8 cellular contexts compared by ENCODE assay signal in genomic region chr4:173370477-173371291, GRCh38. TPM values are rescaled to one million over a fixed set of nuclear protein-coding genes. Genes with fewer than 3 reads are reported as not detected.
DNase-seq lines count a peak whose midpoint lies in the region; ATAC-seq and TF ChIP-seq lines count a peak whose summit lies in the region.

Gene SAP30, plus strand, starts transcription at chr4:173370954. Its CDS starts 229 bp downstream, at chr4:173371183.

- no peak for TF ChIP-seq EP300 in SK-N-SH (IDR thresholded peaks at IDR 0.05; ENCODE audit: borderline replicate concordance in 1 of 2, low read depth in 1 of 2, low read length in 1 of 2)

- WGBS in SK-N-SH (ENCODE audit: low lambda C conversion rate) = 0% methylated on average over 38 of the region's 72 CpGs

- peak within 1 kb of the TSS; percentile 91 to 94 for H3K27ac ChIP-seq in SK-N-SH (ENCODE audit: low read depth in 2 of 2, low read length in 1 of 2)

- H3F3A ChIP-seq in SK-N-SH (replicated peaks; ENCODE audit: insufficient read depth) = peaks cover 35% of the 10 kb centered on the region

- peak; percentile 96 for DNase-seq in GM04504 (ENCODE audit: low read depth)
- peak; percentile 93 for DNase-seq in NCI-H1048 (lab: John Stamatoyannopoulos, UW)
- DNase-seq in SK-N-SH = peak; percentile 98
- DNase-seq in activated naive CD4-positive, alpha-beta T cell treated with anti-CD3 and anti-CD28 coated beads, Interleukin-2, amount 50 U/mL, for 16 hours = peak; percentile 96
- peak; percentile 96 for DNase-seq in germinal center (ENCODE audit: low spot score)
- DNase-seq in non-pigmented ciliary epithelial cell (ENCODE audit: low read depth) = peak; percentile 89
- DNase-seq in superior temporal gyrus (ENCODE audit: extremely low spot score) = peak; percentile 96

- H3K9me2 ChIP-seq in SK-N-SH = no peaks in the 10 kb centered on the region

- no peak for TF ChIP-seq RAD21 in SK-N-SH (IDR thresholded peaks at IDR 0.05; ENCODE audit: low read length)

- H3K79me2 ChIP-seq in SK-N-SH (ENCODE audit: insufficient read depth) = peaks cover 51% of the 10 kb centered on the region

- H3K4me1 ChIP-seq in SK-N-SH (ENCODE audit: control insufficient read depth in 1 of 2, insufficient read depth in 2 of 2, low read depth in 1 of 2, low read length in 1 of 2) = peaks cover 6 to 18% of the 10 kb centered on the region in 2 experiments

- peaks cover 3 to 7% of the 10 kb centered on the region in 2 experiments for H3K36me3 ChIP-seq in SK-N-SH (replicated peaks in 1 of 2; ENCODE audit: control insufficient read depth in 1 of 2, insufficient read depth in 2 of 2, low read length in 1 of 2)

- no peaks in the 10 kb centered on the region for H3K27me3 ChIP-seq in SK-N-SH (ENCODE audit: insufficient read depth)

- H3K9me3 ChIP-seq in SK-N-SH = no peaks in the 10 kb centered on the region

- no peaks in the 10 kb centered on the region for H4K20me1 ChIP-seq in SK-N-SH (ENCODE audit: insufficient read depth)

- POLR2A ChIA-PET in SK-N-SH (lab: Yijun Ruan, JAX) = interaction anchor here (1.0 to 3.8 kb wide), 8 partner anchors 33 to 782 kb away, joined by 3 to 69 read pairs (median 3); partner anchors contain the start of gene HMGB2

- CTCF ChIA-PET in SK-N-SH (lab: Yijun Ruan, JAX) = interaction anchor here (0.8 to 2.8 kb wide), 6 partner anchors 15 to 357 kb away, joined by 3 to 8 read pairs (median 4); no protein-coding TSS in a partner anchor

- H2AFZ ChIP-seq in SK-N-SH (ENCODE audit: low read depth) = peak within 1 kb of the TSS; percentile 91

- peak within 1 kb of the TSS; percentile 92 to 94 for H3K4me3 ChIP-seq in SK-N-SH (ENCODE audit: low read depth in 2 of 2, low read length in 1 of 2)

- peak within 1 kb of the TSS; percentile 88 for H3K9ac ChIP-seq in SK-N-SH

- ATAC-seq in HG02571 (IDR thresholded peaks at IDR 0.05; ENCODE audit: unreplicated experiment) = peak; percentile 74

- TF ChIP-seq CTCF in SK-N-SH (IDR thresholded peaks at IDR 0.05) = no peak

- H3K4me2 ChIP-seq in SK-N-SH = peak within 1 kb of the TSS; percentile 78

TF ChIP-seq in SK-N-SH, 30 proteins besides CTCF, POLR2A, EP300 and RAD21:
- TF ChIP-seq TAF1 (IDR thresholded peaks at IDR 0.05; ENCODE audit: borderline replicate concordance, low read depth, low read length) = peak; percentile 65; the same call in 1 of the 2 replicates
- TF ChIP-seq RCOR1 (IDR thresholded peaks at IDR 0.05; ENCODE audit: low read length) = no peak
- no peak for TF ChIP-seq GATA2 (CRISPR knock-in tag; IDR thresholded peaks at IDR 0.05)
- peak; percentile 96 for TF ChIP-seq MXI1 (IDR thresholded peaks at IDR 0.05; ENCODE audit: low read depth, low read length)
- no peak for TF ChIP-seq EZH2phosphoT487 (IDR thresholded peaks at IDR 0.05; ENCODE audit: borderline replicate concordance, low read depth)
- TF ChIP-seq, protein P1, sequence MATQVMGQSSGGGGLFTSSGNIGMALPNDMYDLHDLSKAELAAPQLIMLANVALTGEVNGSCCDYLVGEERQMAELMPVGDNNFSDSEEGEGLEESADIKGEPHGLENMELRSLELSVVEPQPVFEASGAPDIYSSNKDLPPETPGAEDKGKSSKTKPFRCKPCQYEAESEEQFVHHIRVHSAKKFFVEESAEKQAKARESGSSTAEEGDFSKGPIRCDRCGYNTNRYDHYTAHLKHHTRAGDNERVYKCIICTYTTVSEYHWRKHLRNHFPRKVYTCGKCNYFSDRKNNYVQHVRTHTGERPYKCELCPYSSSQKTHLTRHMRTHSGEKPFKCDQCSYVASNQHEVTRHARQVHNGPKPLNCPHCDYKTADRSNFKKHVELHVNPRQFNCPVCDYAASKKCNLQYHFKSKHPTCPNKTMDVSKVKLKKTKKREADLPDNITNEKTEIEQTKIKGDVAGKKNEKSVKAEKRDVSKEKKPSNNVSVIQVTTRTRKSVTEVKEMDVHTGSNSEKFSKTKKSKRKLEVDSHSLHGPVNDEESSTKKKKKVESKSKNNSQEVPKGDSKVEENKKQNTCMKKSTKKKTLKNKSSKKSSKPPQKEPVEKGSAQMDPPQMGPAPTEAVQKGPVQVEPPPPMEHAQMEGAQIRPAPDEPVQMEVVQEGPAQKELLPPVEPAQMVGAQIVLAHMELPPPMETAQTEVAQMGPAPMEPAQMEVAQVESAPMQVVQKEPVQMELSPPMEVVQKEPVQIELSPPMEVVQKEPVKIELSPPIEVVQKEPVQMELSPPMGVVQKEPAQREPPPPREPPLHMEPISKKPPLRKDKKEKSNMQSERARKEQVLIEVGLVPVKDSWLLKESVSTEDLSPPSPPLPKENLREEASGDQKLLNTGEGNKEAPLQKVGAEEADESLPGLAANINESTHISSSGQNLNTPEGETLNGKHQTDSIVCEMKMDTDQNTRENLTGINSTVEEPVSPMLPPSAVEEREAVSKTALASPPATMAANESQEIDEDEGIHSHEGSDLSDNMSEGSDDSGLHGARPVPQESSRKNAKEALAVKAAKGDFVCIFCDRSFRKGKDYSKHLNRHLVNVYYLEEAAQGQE (IDR thresholded peaks at IDR 0.05; ENCODE audit: low read depth, low read length) = peak; percentile 84
- TF ChIP-seq GABPA (IDR thresholded peaks at IDR 0.05; ENCODE audit: low read depth) = no peak
- peak; percentile 88 for TF ChIP-seq MAX (IDR thresholded peaks at IDR 0.05; ENCODE audit: low read depth)
- peak; percentile 95 for TF ChIP-seq POLR2AphosphoS5 (IDR thresholded peaks at IDR 0.05; ENCODE audit: low read depth, low read length)
- peak; percentile 76; the same call in 1 of the 2 replicates for TF ChIP-seq USF1 (IDR thresholded peaks at IDR 0.05; ENCODE audit: borderline replicate concordance, low read depth)
- 0 out of 2 replicates have a peak, but pooled peaks have one; percentile 15 for TF ChIP-seq TCF12 (IDR thresholded peaks at IDR 0.05)
- TF ChIP-seq SIN3A (IDR thresholded peaks at IDR 0.05; ENCODE audit: borderline replicate concordance, low read depth, low read length) = peak; percentile 98
- no peak for TF ChIP-seq MEF2A (IDR thresholded peaks at IDR 0.05; ENCODE audit: borderline replicate concordance, low read depth)
- no peak for TF ChIP-seq SMC3 (IDR thresholded peaks at IDR 0.05; ENCODE audit: low read depth, low read length)
- TF ChIP-seq FOXM1 (IDR thresholded peaks at IDR 0.05; ENCODE audit: low read depth) = no peak
- TF ChIP-seq, protein P2, sequence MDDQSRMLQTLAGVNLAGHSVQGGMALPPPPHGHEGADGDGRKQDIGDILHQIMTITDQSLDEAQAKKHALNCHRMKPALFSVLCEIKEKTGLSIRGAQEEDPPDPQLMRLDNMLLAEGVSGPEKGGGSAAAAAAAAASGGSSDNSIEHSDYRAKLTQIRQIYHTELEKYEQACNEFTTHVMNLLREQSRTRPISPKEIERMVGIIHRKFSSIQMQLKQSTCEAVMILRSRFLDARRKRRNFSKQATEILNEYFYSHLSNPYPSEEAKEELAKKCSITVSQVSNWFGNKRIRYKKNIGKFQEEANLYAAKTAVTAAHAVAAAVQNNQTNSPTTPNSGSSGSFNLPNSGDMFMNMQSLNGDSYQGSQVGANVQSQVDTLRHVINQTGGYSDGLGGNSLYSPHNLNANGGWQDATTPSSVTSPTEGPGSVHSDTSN (IDR thresholded peaks at IDR 0.05) = 0 out of 2 replicates have a peak, but pooled peaks have one; percentile 18
- no peak for TF ChIP-seq FOXJ3 (CRISPR knock-in tag; IDR thresholded peaks at IDR 0.05)
- TF ChIP-seq TEAD4 (IDR thresholded peaks at IDR 0.05; ENCODE audit: borderline replicate concordance, insufficient read depth) = no peak
- no peak for TF ChIP-seq NFIC (IDR thresholded peaks at IDR 0.05; ENCODE audit: borderline replicate concordance)
- TF ChIP-seq, protein P3, sequence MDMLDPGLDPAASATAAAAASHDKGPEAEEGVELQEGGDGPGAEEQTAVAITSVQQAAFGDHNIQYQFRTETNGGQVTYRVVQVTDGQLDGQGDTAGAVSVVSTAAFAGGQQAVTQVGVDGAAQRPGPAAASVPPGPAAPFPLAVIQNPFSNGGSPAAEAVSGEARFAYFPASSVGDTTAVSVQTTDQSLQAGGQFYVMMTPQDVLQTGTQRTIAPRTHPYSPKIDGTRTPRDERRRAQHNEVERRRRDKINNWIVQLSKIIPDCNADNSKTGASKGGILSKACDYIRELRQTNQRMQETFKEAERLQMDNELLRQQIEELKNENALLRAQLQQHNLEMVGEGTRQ (IDR thresholded peaks at IDR 0.05; ENCODE audit: borderline replicate concordance, low read depth, low read length) = peak; percentile 27; the same call in 1 of the 2 replicates
- TF ChIP-seq NRF1 (IDR thresholded peaks at IDR 0.05; ENCODE audit: low read depth, low read length) = peak; percentile 90
- peak; percentile 81; the same call in 1 of the 2 replicates for TF ChIP-seq YY1 (IDR thresholded peaks at IDR 0.05; ENCODE audit: low read depth)
TF ChIP-seq in SK-N-SH: peak in this region for 12.

RNA-seq across cellular contexts. Expression of gene SAP30, which starts in this region (rescaled TPM):
- polyA plus RNA-seq in SK-N-SH (2012; rRNA removed) = 16.6 and 19.0 TPM in 2 replicates
- 20.5 and 27.1 TPM in 2 replicates for polyA plus RNA-seq in SK-N-SH (2012; cell fraction: cytosol; rRNA removed)
- polyA plus RNA-seq in SK-N-SH (2012; cell fraction: nucleus; rRNA removed) = 4.9 and 8.8 TPM in 2 replicates

Comparison
In these comparisons a context has a peak if more than half of its experiments do, and no peak if none do; other contexts are left out.
1. Peak in every context shown above with its lines: DNase-seq, ATAC-seq, H3K4me3 ChIP-seq and H3K27ac ChIP-seq.